Comparison of ENCODE assay signal across 9 cellular contexts in the genomic region with DNA sequence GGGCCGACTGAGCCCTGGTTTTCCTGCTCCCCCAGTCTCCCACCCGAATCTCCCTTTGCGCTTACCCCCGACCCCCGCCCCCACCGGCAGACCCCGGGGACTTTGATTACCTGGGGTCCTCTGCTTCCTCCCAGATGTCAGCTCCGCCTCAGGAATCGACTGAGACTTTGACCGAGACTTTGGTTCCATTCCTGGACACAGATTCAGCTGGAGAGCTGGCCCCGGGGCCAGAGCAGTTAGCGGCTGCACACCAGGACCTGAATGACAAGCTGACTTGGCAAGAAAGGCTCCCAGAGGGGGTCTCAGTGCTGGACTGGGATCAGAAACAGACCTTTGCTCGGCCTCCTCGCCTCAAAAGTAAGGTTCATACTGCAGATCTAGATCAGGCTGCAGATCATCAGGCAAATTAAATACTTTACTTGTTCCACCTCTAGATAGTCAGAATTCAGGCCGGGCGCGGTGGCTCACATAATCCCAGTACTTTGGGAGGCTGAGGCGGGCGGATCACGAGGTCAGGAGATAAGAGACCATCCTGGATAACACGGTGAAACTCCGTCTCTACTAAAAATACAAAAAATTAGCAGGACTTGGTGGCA.
DNase-seq lines count a peak whose midpoint lies in the region; ATAC-seq and TF ChIP-seq lines count a peak whose summit lies in the region.
"Had no signal": no experiment of that assay in that cellular context is flagged by ENCODE, and none has a peak within 500 bp of the region (broad histone marks: within the 10 kb centered on the region; RNA-seq: fewer than 3 reads in every experiment).

No MANE protein-coding gene starts in this region.

- DNase-seq in NCI-H69 (lab: John Stamatoyannopoulos, UW) (peak; percentile 52), right lobe of liver (peak in 1 of 3 donors; percentile 61), HK-2 (ENCODE audit: unreplicated experiment) (no peak)
- DNase-seq in stimulated activated CD4-positive, alpha-beta T cell treated with anti-CD3 and anti-CD28 coated beads, Interleukin-4, amount 100 ng/mL, for 4 hours: no peak
- DNase-seq: stimulated activated naive B cell treated with anti-CD40 and anti-IgM and Interleukin-4, amounts not matched to agents 10 μg/mL and 1 μg/mL and 100 μg/mL, for 72 hours had no signal

- no peaks in the 10 kb centered on the region for H3K27me3 ChIP-seq in duodenal mucosa (ENCODE audit: control insufficient read depth in 1 of 2, insufficient read depth in 2 of 2, low read length in 2 of 2)
- no peaks in the 10 kb centered on the region for H3K27me3 ChIP-seq in right lobe of liver
- peaks cover 12% of the 10 kb centered on the region for H3K27me3 ChIP-seq in thymus (ENCODE audit: control insufficient read depth, insufficient read depth)

- no peak for TF ChIP-seq CTCF in right lobe of liver (IDR thresholded peaks at IDR 0.05)

- H3K4me1 ChIP-seq in duodenal mucosa (ENCODE audit: control insufficient read depth in 1 of 2, insufficient read depth in 2 of 2, low read length in 2 of 2): peaks cover 4 to 11% of the 10 kb centered on the region in 2 donors
- H3K4me1 ChIP-seq in right lobe of liver: no peaks in the 10 kb centered on the region
- H3K4me1 ChIP-seq in thymus (ENCODE audit: control insufficient read depth, insufficient read depth, low read length): no peaks in the 10 kb centered on the region

- H3K9me3 ChIP-seq in duodenal mucosa (ENCODE audit: control insufficient read depth in 1 of 2, low read length in 2 of 2) (no peaks in the 10 kb centered on the region), right lobe of liver (no peaks in the 10 kb centered on the region), thymus (ENCODE audit: control insufficient read depth) (no peaks in the 10 kb centered on the region)

- H3K4me3 ChIP-seq in duodenal mucosa (ENCODE audit: low read depth in 1 of 2, low read length in 2 of 2) (peak overlapping the region; percentile 38 to 63), right lobe of liver (peak overlapping the region; percentile 33 to 54 (median 41)), thymus (ENCODE audit: low read length) (peak overlapping the region; percentile 21)

- 8% methylated on average over 10 of the region's 22 CpGs for WGBS in right lobe of liver (ENCODE audit: insufficient coverage, low coverage, low lambda C conversion rate, missing lambda C conversion rate)
- WGBS in thymus: 45% methylated on average over 22 of the region's 22 CpGs

- H3K36me3 ChIP-seq in duodenal mucosa (ENCODE audit: control insufficient read depth in 1 of 2, insufficient read depth in 2 of 2, low read length in 2 of 2) (no peaks in the 10 kb centered on the region), right lobe of liver (no peaks in the 10 kb centered on the region), thymus (ENCODE audit: control insufficient read depth, insufficient read depth) (no peaks in the 10 kb centered on the region)

- intact Hi-C loops in right lobe of liver (cut with DNase I): no loop called here

- no peak for TF ChIP-seq POLR2A in right lobe of liver (IDR thresholded peaks at IDR 0.05)

- peak overlapping the region in 1 of 2 donors; percentile 37 for H3K9ac ChIP-seq in duodenal mucosa (ENCODE audit: low read depth in 1 of 2, low read length in 2 of 2)

- peak; percentile 41 to 84 (median 66) for ATAC-seq in right lobe of liver
- no peak for ATAC-seq in HG02970 (IDR thresholded peaks at IDR 0.05; ENCODE audit: low FRiP score, unreplicated experiment)
- no peak for ATAC-seq in HG02610 (IDR thresholded peaks at IDR 0.05; ENCODE audit: unreplicated experiment)

- H3K27ac ChIP-seq in duodenal mucosa (ENCODE audit: low read depth, low read length) (no peak overlapping the region), right lobe of liver (no peak overlapping the region), thymus (ENCODE audit: low read depth) (no peak overlapping the region)

Comparison
In these comparisons a context has a peak if more than half of its experiments do, and no peak if none do; other contexts are left out.
1. ATAC-seq: peak in right lobe of liver (4 of 4); none in HG02970 (single experiment) and HG02610 (single experiment).
2. Peak in every context shown above with its lines, with median percentiles within 50 percentile points of each other: H3K4me3 ChIP-seq.